Comparison of ENCODE assay signal across 8 cellular contexts in genomic region chrX:131802836-131803626, GRCh38.
DNase-seq lines count a peak whose midpoint lies in the region; ATAC-seq and TF ChIP-seq lines count a peak whose summit lies in the region.
"Had no signal": no experiment of that assay in that cellular context is flagged by ENCODE, and none has a peak within 500 bp of the region (broad histone marks: within the 10 kb centered on the region; RNA-seq: fewer than 3 reads in every experiment).

No MANE protein-coding gene starts in this region.

- H3K27ac Mint-ChIP-seq in natural killer cell = peak overlapping the region in 1 of 2 donors; percentile 70

- ATAC-seq in PC-3 (peak; percentile 95), natural killer cell (peak in 1 of 3 donors; percentile 88)
- ATAC-seq: naive thymus-derived CD8-positive, alpha-beta T cell had no signal

- H3K27me3 Mint-ChIP-seq in natural killer cell (ENCODE audit: low read depth in 2 of 2) = no peaks in the 10 kb centered on the region
- H3K27me3 Mint-ChIP-seq: naive thymus-derived CD8-positive, alpha-beta T cell had no signal

- no peaks in the 10 kb centered on the region for H3F3A ChIP-seq in PC-3 (ENCODE audit: low read length, unreplicated experiment)

- BruUV-seq in PC-3 (replicated peaks; lab: Mats Ljungman, UMichigan) = no TSS peak

- no peak for TF ChIP-seq POLR2A in breast epithelium (IDR thresholded peaks at IDR 0.05)

- CTCF ChIA-PET in HEK293 (lab: Yijun Ruan, JAX) (interaction anchor here (0.6 to 3.0 kb wide), 17 partner anchors 7 to 771 kb away, joined by 3 to 13 read pairs (median 4); no protein-coding TSS in a partner anchor), PC-3 (lab: Charles Lee) (interaction anchor here (0.6 kb wide), 1 partner anchor 904 kb away, joined by 4 read pairs; no protein-coding TSS in a partner anchor)

- H3K4me3 ChIP-seq in HEK293 (ENCODE audit: low read depth, low read length) = peak overlapping the region; percentile 6
- peak overlapping the region; percentile 50 for H3K4me3 ChIP-seq in PC-3 (ENCODE audit: low read length)
- peak overlapping the region in 2 of 3 donors; percentile 47 to 58 for H3K4me3 ChIP-seq in breast epithelium

- no peaks in the 10 kb centered on the region for H4K20me1 ChIP-seq in PC-3 (ENCODE audit: low read length)

- H3K4me1 ChIP-seq in HEK293 (ENCODE audit: control insufficient read depth, insufficient read depth, low read length) (no peaks in the 10 kb centered on the region; the same call in 1 of the 2 replicates), PC-3 (ENCODE audit: insufficient read depth, low read length) (no peaks in the 10 kb centered on the region), breast epithelium (no peaks in the 10 kb centered on the region)

- H3K27ac ChIP-seq in HEK293 (ENCODE audit: extremely low read depth, low read depth, low read length) = peak overlapping the region; percentile 67
- H3K27ac ChIP-seq in PC-3 (ENCODE audit: low read length) = no peak overlapping the region
- H3K27ac ChIP-seq in breast epithelium = peak overlapping the region in 1 of 2 donors; percentile 2

- peaks cover 0 to 15% of the 10 kb centered on the region in 2 donors for H3K4me1 Mint-ChIP-seq in natural killer cell
- H3K4me1 Mint-ChIP-seq: naive thymus-derived CD8-positive, alpha-beta T cell had no signal

- peak; percentile 79 for TF ChIP-seq CTCF in GM13977 (IDR thresholded peaks at IDR 0.05; ENCODE audit: extremely low read depth, insufficient read depth, missing control alignments)
- peak; percentile 68 for TF ChIP-seq CTCF in HEK293 (tag by site-specific recombination; IDR thresholded peaks at IDR 0.05)
- TF ChIP-seq CTCF in PC-3 (conservative IDR thresholded peaks at IDR 0.05; ENCODE audit: low read depth, low read length) = peak; percentile 83
- TF ChIP-seq CTCF in breast epithelium (IDR thresholded peaks at IDR 0.05) = peak in 1 of 3 donors; percentile 65
- TF ChIP-seq CTCF in natural killer cell (IDR thresholded peaks at IDR 0.05) = no peak

- peak overlapping the region; percentile 81 for H2AFZ ChIP-seq in PC-3 (ENCODE audit: low read length)

- DNase-seq in GM13977 (ENCODE audit: low spot score) (peak; percentile 55), PC-3 (peak; percentile 63), breast epithelium (ENCODE audit: low spot score in 2 of 2) (peak in 1 of 2 donors; percentile 80), natural killer cell (no peak), putamen (ENCODE audit: low spot score) (no peak), DMS153 treated with DMSO at 0.1 percent for 48 hours (lab: John Stamatoyannopoulos, UW; ENCODE audit: unreplicated experiment) (no peak)

- no peaks in the 10 kb centered on the region for H3K9me2 ChIP-seq in PC-3 (replicated peaks; ENCODE audit: low read length)

- intact Hi-C loops in PC-3 (cut with micrococcal nuclease) = loop anchor here (1.0 to 2.0 kb wide), 3 partner anchors 13 to 50 kb away; no protein-coding TSS in a partner anchor
- intact Hi-C loops in breast epithelium (cut with DNase I; ENCODE audit: low total_unique reads) = no loop called here
- intact Hi-C loops in natural killer cell (cut with micrococcal nuclease) = loop anchor here (5.0 kb wide), 1 partner anchor 826 kb away; no protein-coding TSS in a partner anchor

- H3K36me3 ChIP-seq in HEK293 (ENCODE audit: control insufficient read depth in 2 of 2, insufficient read depth in 1 of 2, low read length in 2 of 2) (peaks cover 0 to 3% of the 10 kb centered on the region in 2 experiments; a peak in 2 of 3 replicates), PC-3 (ENCODE audit: low read depth, low read length) (no peaks in the 10 kb centered on the region), breast epithelium (no peaks in the 10 kb centered on the region)

- H3K9me3 ChIP-seq in HEK293 (ENCODE audit: control insufficient read depth, insufficient read depth, low read depth, low read length) (no peaks in the 10 kb centered on the region), PC-3 (ENCODE audit: low read length) (no peaks in the 10 kb centered on the region), breast epithelium (no peaks in the 10 kb centered on the region)

- in situ Hi-C loops in GM13977 (cut with MboI; ENCODE audit: low pct_unique_long_range_greater_than_20kb, low sequenced_read_pairs, unreplicated experiment) = no loop called here

- H3K4me2 ChIP-seq in PC-3 (ENCODE audit: low read length) = peak overlapping the region; percentile 52

- H3K27me3 ChIP-seq in PC-3 (ENCODE audit: low read length) = no peaks in the 10 kb centered on the region
- peaks cover 0 to under 1% of the 10 kb centered on the region in 2 donors for H3K27me3 ChIP-seq in breast epithelium

- H3K4me3 Mint-ChIP-seq in natural killer cell = peak overlapping the region; percentile 85

- POLR2A ChIA-PET in HEK293 (lab: Yijun Ruan, JAX) (interaction anchor here (0.9 to 1.0 kb wide), 2 partner anchors 9 to 50 kb away, joined by 3 read pairs; no protein-coding TSS in a partner anchor), PC-3 (lab: Charles Lee; ENCODE audit: unreplicated experiment) (no interaction called here)

- no peaks in the 10 kb centered on the region for H3K36me3 Mint-ChIP-seq in natural killer cell
- H3K36me3 Mint-ChIP-seq: naive thymus-derived CD8-positive, alpha-beta T cell had no signal

- H3K9ac ChIP-seq in PC-3 (ENCODE audit: low read length) = peak overlapping the region; percentile 42; the same call in 1 of the 2 replicates

- H3K9me3 Mint-ChIP-seq in natural killer cell = no peaks in the 10 kb centered on the region
- H3K9me3 Mint-ChIP-seq: naive thymus-derived CD8-positive, alpha-beta T cell had no signal

- H3K79me2 ChIP-seq in PC-3 (ENCODE audit: low read length) = no peaks in the 10 kb centered on the region

TF ChIP-seq in HEK293, 187 proteins besides CTCF, POLR2A, EP300 and RAD21 (continues in another document):
- TF ChIP-seq ZNF76 (tag by site-specific recombination; IDR thresholded peaks at IDR 0.05; ENCODE audit: borderline replicate concordance, low read depth) (0 out of 2 replicates have a peak, but pooled peaks have one; percentile 12), PATZ1 (tag by site-specific recombination; IDR thresholded peaks at IDR 0.05) (peak; percentile 65), ZSCAN30 (tag by site-specific recombination; IDR thresholded peaks at IDR 0.05) (0 out of 2 replicates have a peak, but pooled peaks have one; percentile 7), ZNF341 (tag by site-specific recombination; IDR thresholded peaks at IDR 0.05; ENCODE audit: low read depth) (0 out of 2 replicates have a peak, but pooled peaks have one; percentile 9), ZEB2 (tag by site-specific recombination; IDR thresholded peaks at IDR 0.05) (no peak), PRDM10 (tag by site-specific recombination; IDR thresholded peaks at IDR 0.05) (peak; percentile 83; the same call in 1 of the 2 replicates), ZBTB8A (tag by site-specific recombination; IDR thresholded peaks at IDR 0.05) (peak; percentile 97)
- TF ChIP-seq, protein P1, sequence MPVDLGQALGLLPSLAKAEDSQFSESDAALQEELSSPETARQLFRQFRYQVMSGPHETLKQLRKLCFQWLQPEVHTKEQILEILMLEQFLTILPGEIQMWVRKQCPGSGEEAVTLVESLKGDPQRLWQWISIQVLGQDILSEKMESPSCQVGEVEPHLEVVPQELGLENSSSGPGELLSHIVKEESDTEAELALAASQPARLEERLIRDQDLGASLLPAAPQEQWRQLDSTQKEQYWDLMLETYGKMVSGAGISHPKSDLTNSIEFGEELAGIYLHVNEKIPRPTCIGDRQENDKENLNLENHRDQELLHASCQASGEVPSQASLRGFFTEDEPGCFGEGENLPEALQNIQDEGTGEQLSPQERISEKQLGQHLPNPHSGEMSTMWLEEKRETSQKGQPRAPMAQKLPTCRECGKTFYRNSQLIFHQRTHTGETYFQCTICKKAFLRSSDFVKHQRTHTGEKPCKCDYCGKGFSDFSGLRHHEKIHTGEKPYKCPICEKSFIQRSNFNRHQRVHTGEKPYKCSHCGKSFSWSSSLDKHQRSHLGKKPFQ (tag by site-specific recombination; IDR thresholded peaks at IDR 0.05) = 0 out of 2 replicates have a peak, but pooled peaks have one; percentile 14

Comparison
In these comparisons a context has a peak if more than half of its experiments do, and no peak if none do; other contexts are left out.
1. DNase-seq: peak in GM13977 (single experiment) and PC-3 (single experiment); none in natural killer cell (single experiment), putamen (single experiment) and DMS153 treated with DMSO at 0.1 percent for 48 hours (single experiment).
2. Peak in every context shown above with its lines, with median percentiles within 50 percentile points of each other: H3K4me3 ChIP-seq.